Comparison of ENCODE assay signal across 20 cellular contexts in genomic region chr15:31499236-31499952, GRCh38.
DNase-seq lines count a peak whose midpoint lies in the region; ATAC-seq, FAIRE-seq and TF ChIP-seq lines count a peak whose summit lies in the region.
"Had no signal": no experiment of that assay in that cellular context is flagged by ENCODE, and none has a peak within 500 bp of the region (broad histone marks: within the 10 kb centered on the region; RNA-seq: fewer than 3 reads in every experiment).

No MANE protein-coding gene starts in this region.

- H3K4me3 ChIP-seq in keratinocyte (ENCODE audit: control insufficient read depth in 2 of 3, extremely low read depth in 1 of 3, insufficient read depth in 2 of 3, low read depth in 1 of 3, low read length in 3 of 3), result no peak overlapping the region
- H3K4me3 ChIP-seq: GM12878 had no signal

- no peak overlapping the region for H3K9ac ChIP-seq in keratinocyte (ENCODE audit: control insufficient read depth, extremely low read depth, insufficient read depth, low read length)

- H3K27ac ChIP-seq in keratinocyte (ENCODE audit: control insufficient read depth, insufficient read depth, low read length), result no peak overlapping the region
- H3K27ac ChIP-seq: 22Rv1 had no signal

- H3K36me3 ChIP-seq in keratinocyte (ENCODE audit: control insufficient read depth in 2 of 2, extremely low read depth in 1 of 2, insufficient read depth in 2 of 2, low read length in 2 of 2), result no peaks in the 10 kb centered on the region
- H3K36me3 ChIP-seq: BE2C had no signal

- H3K9me3 Mint-ChIP-seq in activated CD8-positive, alpha-beta T cell treated with anti-CD3 and anti-CD28 coated beads, Interleukin-2, amount 10 ng/mL, durations not matched to agents 7 days and 5 days (ENCODE audit: insufficient read depth), result no peaks in the 10 kb centered on the region
- H3K9me3 Mint-ChIP-seq in activated CD8-positive, alpha-beta T cell treated with anti-CD3 and anti-CD28 coated beads for 36 hours, result no peaks in the 10 kb centered on the region
- no peaks in the 10 kb centered on the region for H3K9me3 Mint-ChIP-seq in HFFc6
- H3K9me3 Mint-ChIP-seq in activated T-cell treated with anti-CD3 and anti-CD28 coated beads, Interleukin-2, amount 50 U/mL, for 24 hours, result no peaks in the 10 kb centered on the region
- H3K9me3 Mint-ChIP-seq: CD8-positive, alpha-beta memory T cell had no signal

- peaks cover 8% of the 10 kb centered on the region for H3K27me3 Mint-ChIP-seq in activated CD8-positive, alpha-beta T cell treated with anti-CD3 and anti-CD28 coated beads, Interleukin-2, amount 10 ng/mL, durations not matched to agents 7 days and 5 days (ENCODE audit: low read depth)
- no peaks in the 10 kb centered on the region for H3K27me3 Mint-ChIP-seq in activated CD8-positive, alpha-beta T cell treated with anti-CD3 and anti-CD28 coated beads for 36 hours
- peaks cover 31% of the 10 kb centered on the region for H3K27me3 Mint-ChIP-seq in HFFc6 (ENCODE audit: insufficient read depth)
- H3K27me3 Mint-ChIP-seq in activated T-cell treated with anti-CD3 and anti-CD28 coated beads, Interleukin-2, amount 50 U/mL, for 24 hours, result no peaks in the 10 kb centered on the region

- no peak for ATAC-seq in activated CD8-positive, alpha-beta T cell treated with anti-CD3 and anti-CD28 coated beads, Interleukin-2, amount 10 ng/mL, durations not matched to agents 7 days and 5 days
- ATAC-seq in activated CD8-positive, alpha-beta T cell treated with anti-CD3 and anti-CD28 coated beads for 36 hours, result no peak
- no peak for ATAC-seq in HG03460 (IDR thresholded peaks at IDR 0.05; ENCODE audit: unreplicated experiment)
- ATAC-seq: GM12878 had no signal

- H3K4me1 ChIP-seq in keratinocyte (ENCODE audit: control insufficient read depth, extremely low read depth, insufficient read depth, low read length), result peaks cover 14% of the 10 kb centered on the region
- H3K4me1 ChIP-seq: BE2C had no signal

- H3K9me1 ChIP-seq in keratinocyte (ENCODE audit: control insufficient read depth, extremely low read depth, insufficient read depth, low read length), result no peaks in the 10 kb centered on the region

- peak; percentile 11 for DNase-seq in activated CD8-positive, alpha-beta T cell treated with anti-CD3 and anti-CD28 coated beads, Interleukin-2, amount 10 ng/mL, durations not matched to agents 7 days and 5 days
- DNase-seq in activated CD8-positive, alpha-beta T cell treated with anti-CD3 and anti-CD28 coated beads for 36 hours, result no peak
- DNase-seq in HFFc6 (no peak), keratinocyte (ENCODE audit: low read depth, low spot score) (no peak), posterior vena cava (ENCODE audit: low spot score) (peak; percentile 54), NCI-H524 (lab: John Stamatoyannopoulos, UW) (no peak)
- no peak for DNase-seq in activated T-cell treated with anti-CD3 and anti-CD28 coated beads, Interleukin-2, amount 50 U/mL, for 24 hours
- DNase-seq: BE2C; CD8-positive, alpha-beta memory T cell; DMS79 treated with DMSO at 0.1 percent for 48 hours; GDM1; NCI-H1105 treated with DMSO at 0.1 percent for 48 hours; NCI-H187 treated with DMSO at 0.1 percent for 48 hours; NCI-H69; OCI-M1; RPMI8226; SIG-M5 had no signal

- peak overlapping the region; percentile 44 for H2AFZ ChIP-seq in keratinocyte (ENCODE audit: control insufficient read depth, low read length)

- no peak overlapping the region for H3K4me3 Mint-ChIP-seq in activated CD8-positive, alpha-beta T cell treated with anti-CD3 and anti-CD28 coated beads, Interleukin-2, amount 10 ng/mL, durations not matched to agents 7 days and 5 days
- H3K4me3 Mint-ChIP-seq in activated CD8-positive, alpha-beta T cell treated with anti-CD3 and anti-CD28 coated beads for 36 hours, result no peak overlapping the region
- no peak overlapping the region for H3K4me3 Mint-ChIP-seq in HFFc6
- no peak overlapping the region for H3K4me3 Mint-ChIP-seq in activated T-cell treated with anti-CD3 and anti-CD28 coated beads, Interleukin-2, amount 50 U/mL, for 24 hours
- H3K4me3 Mint-ChIP-seq: CD8-positive, alpha-beta memory T cell had no signal

- H3K9me3 ChIP-seq in keratinocyte (ENCODE audit: control insufficient read depth, low read depth, low read length), result no peaks in the 10 kb centered on the region
- H3K9me3 ChIP-seq: BE2C had no signal

- H3K4me1 Mint-ChIP-seq in activated CD8-positive, alpha-beta T cell treated with anti-CD3 and anti-CD28 coated beads, Interleukin-2, amount 10 ng/mL, durations not matched to agents 7 days and 5 days (ENCODE audit: low read depth), result peaks cover 3% of the 10 kb centered on the region
- H3K4me1 Mint-ChIP-seq in activated CD8-positive, alpha-beta T cell treated with anti-CD3 and anti-CD28 coated beads for 36 hours (ENCODE audit: low read depth), result peaks cover 5% of the 10 kb centered on the region
- peaks cover 16% of the 10 kb centered on the region for H3K4me1 Mint-ChIP-seq in HFFc6 (ENCODE audit: low read depth)
- H3K4me1 Mint-ChIP-seq in activated T-cell treated with anti-CD3 and anti-CD28 coated beads, Interleukin-2, amount 50 U/mL, for 24 hours (ENCODE audit: low read depth), result no peaks in the 10 kb centered on the region
- H3K4me1 Mint-ChIP-seq: CD8-positive, alpha-beta memory T cell had no signal

- no peak overlapping the region for H3K27ac Mint-ChIP-seq in activated CD8-positive, alpha-beta T cell treated with anti-CD3 and anti-CD28 coated beads, Interleukin-2, amount 10 ng/mL, durations not matched to agents 7 days and 5 days
- H3K27ac Mint-ChIP-seq in activated CD8-positive, alpha-beta T cell treated with anti-CD3 and anti-CD28 coated beads for 36 hours, result no peak overlapping the region
- no peak overlapping the region for H3K27ac Mint-ChIP-seq in HFFc6
- no peak overlapping the region for H3K27ac Mint-ChIP-seq in activated T-cell treated with anti-CD3 and anti-CD28 coated beads, Interleukin-2, amount 50 U/mL, for 24 hours
- H3K27ac Mint-ChIP-seq: CD8-positive, alpha-beta memory T cell had no signal

- H3K4me2 ChIP-seq in keratinocyte (ENCODE audit: control insufficient read depth, extremely low read depth, insufficient read depth, low read depth, low read length), result peak overlapping the region; percentile 61

- FAIRE-seq in keratinocyte (lab: Jason Lieb, UNC), result no peak
- FAIRE-seq: GM12878 had no signal

- no peak for TF ChIP-seq CTCF in activated CD8-positive, alpha-beta T cell treated with anti-CD3 and anti-CD28 coated beads for 36 hours (IDR thresholded peaks at IDR 0.05)
- TF ChIP-seq CTCF in HFFc6 (IDR thresholded peaks at IDR 0.05) (peak; percentile 12; the same call in 1 of the 2 replicates), keratinocyte (optimal IDR thresholded peaks at IDR 0.05 in 1 of 3, IDR thresholded peaks at IDR 0.05 in 1 of 3, conservative IDR thresholded peaks at IDR 0.05 in 1 of 3; ENCODE audit: extremely low read depth in 1 of 3, insufficient read depth in 2 of 3, low read length in 3 of 3) (no peak)

- H4K20me1 ChIP-seq in keratinocyte (ENCODE audit: control insufficient read depth, extremely low read depth, insufficient read depth, low read length), result no peaks in the 10 kb centered on the region

- no peaks in the 10 kb centered on the region for H3K27me3 ChIP-seq in keratinocyte (ENCODE audit: control insufficient read depth, extremely low read depth, insufficient read depth, low read length)
- H3K27me3 ChIP-seq: BE2C had no signal

- intact Hi-C loops in activated CD8-positive, alpha-beta T cell treated with anti-CD3 and anti-CD28 coated beads for 36 hours (cut with micrococcal nuclease), result no loop called here
- intact Hi-C loops in posterior vena cava (cut with DNase I), result no loop called here

- POLR2A ChIA-PET in activated CD8-positive, alpha-beta T cell treated with anti-CD3 and anti-CD28 coated beads, Interleukin-2, amount 10 ng/mL, durations not matched to agents 7 days and 5 days (lab: Charles Lee), result interaction anchor here (0.5 kb wide), 1 partner anchor 131 kb away, joined by 3 read pairs; no protein-coding TSS in a partner anchor
- POLR2A ChIA-PET in activated CD8-positive, alpha-beta T cell treated with anti-CD3 and anti-CD28 coated beads for 36 hours (lab: Charles Lee), result no interaction called here

- no peaks in the 10 kb centered on the region for H3K36me3 Mint-ChIP-seq in activated CD8-positive, alpha-beta T cell treated with anti-CD3 and anti-CD28 coated beads, Interleukin-2, amount 10 ng/mL, durations not matched to agents 7 days and 5 days (ENCODE audit: low read depth)
- H3K36me3 Mint-ChIP-seq in activated CD8-positive, alpha-beta T cell treated with anti-CD3 and anti-CD28 coated beads for 36 hours (ENCODE audit: low read depth), result no peaks in the 10 kb centered on the region
- no peaks in the 10 kb centered on the region for H3K36me3 Mint-ChIP-seq in HFFc6 (ENCODE audit: low read depth)
- no peaks in the 10 kb centered on the region for H3K36me3 Mint-ChIP-seq in activated T-cell treated with anti-CD3 and anti-CD28 coated beads, Interleukin-2, amount 50 U/mL, for 24 hours (ENCODE audit: low read depth)
- H3K36me3 Mint-ChIP-seq: CD8-positive, alpha-beta memory T cell had no signal

- H3K79me2 ChIP-seq in keratinocyte (ENCODE audit: control insufficient read depth, insufficient read depth, low read length), result no peaks in the 10 kb centered on the region

- CTCF ChIA-PET in activated CD8-positive, alpha-beta T cell treated with anti-CD3 and anti-CD28 coated beads, Interleukin-2, amount 10 ng/mL, durations not matched to agents 7 days and 5 days (lab: Charles Lee), result interaction anchor here (1.2 to 3.6 kb wide), 4 partner anchors 10 to 65 kb away, joined by 3 to 29 read pairs (median 7); no protein-coding TSS in a partner anchor
- CTCF ChIA-PET in activated CD8-positive, alpha-beta T cell treated with anti-CD3 and anti-CD28 coated beads for 36 hours (lab: Charles Lee), result interaction anchor here (1.1 to 3.0 kb wide), 2 partner anchors 10 to 11 kb away, joined by 3 to 13 read pairs; no protein-coding TSS in a partner anchor

- dilution Hi-C loops in keratinocyte (cut with MboI; ENCODE audit: extremely low pct_ligation_motif_present, low sequenced_read_pairs), result no loop called here

Comparison
In these comparisons a context has a peak if more than half of its experiments do, and no peak if none do; other contexts are left out.
1. DNase-seq: peak in activated CD8-positive, alpha-beta T cell treated with anti-CD3 and anti-CD28 coated beads, Interleukin-2, amount 10 ng/mL, durations not matched to agents 7 days and 5 days (single experiment) and posterior vena cava (single experiment); none in activated CD8-positive, alpha-beta T cell treated with anti-CD3 and anti-CD28 coated beads for 36 hours (single experiment), HFFc6 (single experiment), keratinocyte (single experiment), activated T-cell treated with anti-CD3 and anti-CD28 coated beads, Interleukin-2, amount 50 U/mL, for 24 hours (single experiment) and NCI-H524 (0 of 2).